In the genomic region with DNA sequence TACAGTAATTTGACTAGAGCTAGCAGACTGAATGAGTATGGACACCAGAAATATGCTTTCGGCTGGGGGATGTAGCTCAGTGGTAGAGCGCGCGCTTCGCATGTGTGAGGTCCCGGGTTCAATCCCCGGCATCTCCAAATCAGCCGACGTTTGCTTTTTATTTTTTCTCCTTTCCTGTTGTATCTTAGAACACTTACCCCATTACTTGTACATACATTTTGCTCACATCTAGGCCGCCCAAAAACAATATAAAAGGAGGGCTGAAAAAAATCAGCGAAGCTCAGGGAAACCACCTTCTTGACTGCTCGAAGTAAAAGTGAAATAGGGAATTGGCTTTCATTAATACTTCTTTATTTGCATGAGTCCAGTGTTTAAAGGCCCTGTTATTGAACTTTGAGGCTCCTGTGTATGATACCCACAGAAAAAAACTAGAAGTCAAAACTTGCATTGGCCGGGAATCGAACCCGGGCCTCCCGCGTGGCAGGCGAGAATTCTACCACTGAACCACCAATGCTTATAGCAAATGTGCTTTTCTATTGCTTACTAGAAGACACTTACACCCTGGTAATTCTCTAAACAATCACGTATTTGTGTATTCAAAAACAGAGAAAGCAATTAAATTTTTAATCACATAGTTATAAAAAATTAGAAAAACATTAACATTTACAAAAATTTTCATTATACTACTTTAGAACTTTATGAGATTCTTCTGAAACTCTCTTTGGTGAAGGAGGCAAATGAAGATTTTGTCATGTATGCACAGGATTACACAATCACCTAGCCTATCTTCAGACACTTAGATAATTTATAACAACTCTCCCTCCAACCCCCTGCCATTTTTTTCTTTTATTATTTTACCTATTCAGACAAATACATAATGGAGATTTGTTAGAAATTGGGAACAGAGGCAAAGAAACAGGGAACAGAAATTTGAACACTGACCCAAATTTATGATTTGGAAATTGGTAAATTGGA, we compare ENCODE assay signal across 8 cellular contexts.
DNase-seq lines count a peak whose midpoint lies in the region; ATAC-seq and TF ChIP-seq lines count a peak whose summit lies in the region.

No MANE protein-coding gene starts in this region.

- POLR2A ChIA-PET in AG04449 (lab: Yijun Ruan, JAX) = no interaction called here

- H3K27me3 Mint-ChIP-seq in central memory CD8-positive, alpha-beta T cell = peaks cover 9% of the 10 kb centered on the region

- H3K4me3 ChIP-seq in AG04449 (ENCODE audit: low read depth, low read length) = peak overlapping the region; percentile 76

- CTCF ChIA-PET in AG04449 (lab: Yijun Ruan, JAX) = interaction anchor here (1.1 to 2.0 kb wide), 3 partner anchors 58 to 189 kb away, joined by 3 to 11 read pairs (median 8); no protein-coding TSS in a partner anchor

- no peak for TF ChIP-seq CTCF in AG04449 (IDR thresholded peaks at IDR 0.05; ENCODE audit: insufficient read depth, low read length, missing control alignments)

- H3K4me3 Mint-ChIP-seq in central memory CD8-positive, alpha-beta T cell = peak overlapping the region; percentile 94

- peak; percentile 77 for ATAC-seq in GM18907 (IDR thresholded peaks at IDR 0.05; ENCODE audit: unreplicated experiment)
- peak; percentile 58 for ATAC-seq in HG03175 (IDR thresholded peaks at IDR 0.05; ENCODE audit: unreplicated experiment)
- peak; percentile 83 for ATAC-seq in central memory CD8-positive, alpha-beta T cell (replicated peaks; ENCODE audit: extremely low read depth, poor library complexity, severe bottlenecking)

- peaks cover 28% of the 10 kb centered on the region for H3K36me3 Mint-ChIP-seq in central memory CD8-positive, alpha-beta T cell (ENCODE audit: insufficient read depth)

- H3K9me3 Mint-ChIP-seq in central memory CD8-positive, alpha-beta T cell = no peaks in the 10 kb centered on the region

- H3K4me1 Mint-ChIP-seq in central memory CD8-positive, alpha-beta T cell = peaks cover 23% of the 10 kb centered on the region

- peak overlapping the region; percentile 100 for H3K27ac Mint-ChIP-seq in central memory CD8-positive, alpha-beta T cell (ENCODE audit: low read depth)

- DNase-seq in AG04449 (ENCODE audit: low read depth, low spot score) = peak; percentile 47
- DNase-seq in NCI-H226 = peak; percentile 53
- DNase-seq in activated CD4-positive, CD25-positive, alpha-beta regulatory T cell treated with anti-CD3 and anti-CD28 coated beads, Interleukin-2, amount 50 U/mL, for 16 hours (ENCODE audit: low read depth, low spot score) = peak; percentile 67
- peak; percentile 81 for DNase-seq in central memory CD8-positive, alpha-beta T cell (ENCODE audit: low spot score in 2 of 2)
- DNase-seq in iris pigment epithelial cell (ENCODE audit: low read depth) = peak; percentile 81
- peak; percentile 70 for DNase-seq in smooth muscle cell of the brain vasculature (ENCODE audit: low read depth, low spot score)

Comparison
In these comparisons a context has a peak if more than half of its experiments do, and no peak if none do; other contexts are left out.
1. Peak in every context shown above with its lines: DNase-seq, ATAC-seq and H3K4me3 ChIP-seq.